Comparison of ENCODE assay signal across 25 cellular contexts in the genomic region with DNA sequence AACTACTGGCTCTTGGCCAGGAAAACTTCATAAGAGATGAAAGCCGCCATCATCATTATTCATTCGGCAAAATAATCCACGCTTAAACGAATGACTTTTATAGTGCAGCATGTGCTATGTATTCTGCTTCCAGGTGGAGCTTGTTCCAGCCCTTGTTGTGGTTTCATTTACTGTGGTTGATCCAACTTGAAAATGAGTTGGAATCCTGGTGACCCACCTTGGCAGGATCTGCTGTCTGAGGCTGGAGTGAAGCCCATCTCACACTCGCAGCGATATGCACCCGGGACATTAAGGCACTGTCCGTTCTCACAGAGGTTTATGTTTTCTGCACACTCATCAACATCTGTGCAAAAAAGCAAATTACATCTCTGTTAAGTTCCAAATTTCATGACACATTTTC.
"Had no signal": no experiment of that assay in that cellular context is flagged by ENCODE, and none has a peak within 500 bp of the region (broad histone marks: within the 10 kb centered on the region; RNA-seq: fewer than 3 reads in every experiment).

No MANE protein-coding gene starts in this region.

- H3K79me2 ChIP-seq: hepatocyte had no signal

- ATAC-seq: activated CD4-positive, CD25-positive, alpha-beta regulatory T cell treated with anti-CD3 and anti-CD28 coated beads, Interleukin-2, amount 50 U/mL, for 24 hours; activated CD8-positive, alpha-beta memory T cell treated with anti-CD3 and anti-CD28 coated beads, Interleukin-2, amount 10 ng/mL, durations not matched to agents 7 days and 5 days; activated CD8-positive, alpha-beta T cell treated with anti-CD3 and anti-CD28 coated beads for 36 hours; lower lobe of right lung; SK-N-SH treated with all-trans-retinoic acid at 6 μM for 48 hours; T-cell; upper lobe of right lung had no signal

- DNase-seq: activated CD4-positive, alpha-beta T cell treated with anti-CD3 and anti-CD28 coated beads, Interleukin-2, amount 10 ng/mL, durations not matched to agents 24 days and 14 days; activated CD8-positive, alpha-beta memory T cell treated with anti-CD3 and anti-CD28 coated beads, Interleukin-2, amount 10 ng/mL, durations not matched to agents 7 days and 5 days; activated CD8-positive, alpha-beta T cell treated with anti-CD3 and anti-CD28 coated beads for 36 hours; activated effector memory CD4-positive, alpha-beta T cell treated with anti-CD3 and anti-CD28 coated beads, Interleukin-2, amount 50 U/mL, for 16 hours; activated naive CD4-positive, alpha-beta T cell treated with anti-CD3 and anti-CD28 coated beads, Interleukin-2, amount 10 ng/mL, durations not matched to agents 7 days and 5 days; activated T-cell treated with anti-CD3 and anti-CD28 coated beads for 4 hours; amygdala; cerebellar nuclear complex; endodermal cell; foreskin fibroblast; lower lobe of right lung; mesendoderm; naive B cell; posterior cingulate gyrus; spleen; stimulated activated CD4-positive, alpha-beta T cell treated with anti-CD3 and anti-CD28 coated beads, Interleukin-4, amount 100 ng/mL, for 1 hour; stimulated activated naive CD4-positive, alpha-beta T cell treated with Interleukin-2 at 50 U/mL for 16 hours; T-cell; thyroid gland; upper lobe of right lung had no signal

- H3K36me3 ChIP-seq: lower lobe of right lung, spleen, thyroid gland, upper lobe of right lung had no signal

- H2AFZ ChIP-seq: hepatocyte had no signal

- H3K4me2 ChIP-seq: hepatocyte had no signal

- H3K27ac ChIP-seq: coronary artery, hepatocyte, lower lobe of right lung, spleen, thyroid gland, upper lobe of right lung, VCaP had no signal

- H3K4me3 ChIP-seq: coronary artery, hepatocyte, lower lobe of right lung, spleen, thyroid gland, upper lobe of right lung had no signal

- H3K9me3 ChIP-seq: lower lobe of right lung, spleen, thyroid gland, upper lobe of right lung had no signal

- H3K4me1 ChIP-seq: lower lobe of right lung, spleen, thyroid gland, upper lobe of right lung had no signal

- H3K27me3 ChIP-seq: hepatocyte, spleen, thyroid gland, upper lobe of right lung had no signal
